2 cellular contexts compared by ENCODE assay signal in the genomic region with DNA sequence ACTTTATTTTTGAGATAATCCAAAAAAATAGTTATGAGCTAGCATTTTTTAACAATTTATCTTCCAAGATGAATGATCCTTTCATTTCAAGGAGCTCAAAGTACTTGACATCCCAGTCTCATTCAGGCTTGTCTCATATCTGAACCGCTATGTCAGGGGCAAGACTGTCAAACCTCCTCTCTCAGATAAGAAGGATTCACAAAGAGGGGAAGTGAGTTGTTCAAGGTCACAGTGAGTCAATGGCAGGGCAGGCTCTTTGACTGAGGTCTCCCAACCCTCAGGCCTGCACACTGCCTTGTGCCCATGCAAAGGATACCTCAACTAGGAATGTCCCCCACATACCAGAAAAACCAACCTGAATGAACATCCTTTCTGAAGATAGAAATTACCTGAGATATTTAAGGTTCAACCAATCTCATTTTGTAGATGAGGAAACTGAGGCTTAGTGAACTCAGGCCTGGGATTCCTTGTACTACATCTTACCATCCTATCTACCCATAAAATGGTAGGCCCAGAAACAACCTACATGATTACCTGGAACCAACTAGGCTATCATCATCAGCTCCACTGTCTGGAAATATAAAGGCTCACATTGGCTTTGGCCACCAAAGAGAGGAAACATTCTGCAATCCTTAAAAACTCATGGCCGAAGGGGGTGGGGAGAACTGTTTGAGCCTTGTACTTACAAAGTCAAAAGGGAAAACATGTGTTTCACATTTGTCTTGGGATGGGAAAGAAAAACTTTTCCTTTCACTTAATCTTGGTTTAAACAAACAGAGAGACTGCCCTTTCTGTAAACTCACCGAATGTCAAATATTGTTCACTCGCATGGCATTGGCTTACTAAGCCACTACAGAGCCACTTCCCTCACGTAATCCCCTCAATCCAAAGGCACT.
TF ChIP-seq lines count a peak whose summit lies in the region.

No MANE protein-coding gene starts in this region.

TF ChIP-seq in GM23338, 12 proteins besides CTCF, POLR2A, EP300 and RAD21 (continued from another document and continues in another):
- TF ChIP-seq, protein P1, sequence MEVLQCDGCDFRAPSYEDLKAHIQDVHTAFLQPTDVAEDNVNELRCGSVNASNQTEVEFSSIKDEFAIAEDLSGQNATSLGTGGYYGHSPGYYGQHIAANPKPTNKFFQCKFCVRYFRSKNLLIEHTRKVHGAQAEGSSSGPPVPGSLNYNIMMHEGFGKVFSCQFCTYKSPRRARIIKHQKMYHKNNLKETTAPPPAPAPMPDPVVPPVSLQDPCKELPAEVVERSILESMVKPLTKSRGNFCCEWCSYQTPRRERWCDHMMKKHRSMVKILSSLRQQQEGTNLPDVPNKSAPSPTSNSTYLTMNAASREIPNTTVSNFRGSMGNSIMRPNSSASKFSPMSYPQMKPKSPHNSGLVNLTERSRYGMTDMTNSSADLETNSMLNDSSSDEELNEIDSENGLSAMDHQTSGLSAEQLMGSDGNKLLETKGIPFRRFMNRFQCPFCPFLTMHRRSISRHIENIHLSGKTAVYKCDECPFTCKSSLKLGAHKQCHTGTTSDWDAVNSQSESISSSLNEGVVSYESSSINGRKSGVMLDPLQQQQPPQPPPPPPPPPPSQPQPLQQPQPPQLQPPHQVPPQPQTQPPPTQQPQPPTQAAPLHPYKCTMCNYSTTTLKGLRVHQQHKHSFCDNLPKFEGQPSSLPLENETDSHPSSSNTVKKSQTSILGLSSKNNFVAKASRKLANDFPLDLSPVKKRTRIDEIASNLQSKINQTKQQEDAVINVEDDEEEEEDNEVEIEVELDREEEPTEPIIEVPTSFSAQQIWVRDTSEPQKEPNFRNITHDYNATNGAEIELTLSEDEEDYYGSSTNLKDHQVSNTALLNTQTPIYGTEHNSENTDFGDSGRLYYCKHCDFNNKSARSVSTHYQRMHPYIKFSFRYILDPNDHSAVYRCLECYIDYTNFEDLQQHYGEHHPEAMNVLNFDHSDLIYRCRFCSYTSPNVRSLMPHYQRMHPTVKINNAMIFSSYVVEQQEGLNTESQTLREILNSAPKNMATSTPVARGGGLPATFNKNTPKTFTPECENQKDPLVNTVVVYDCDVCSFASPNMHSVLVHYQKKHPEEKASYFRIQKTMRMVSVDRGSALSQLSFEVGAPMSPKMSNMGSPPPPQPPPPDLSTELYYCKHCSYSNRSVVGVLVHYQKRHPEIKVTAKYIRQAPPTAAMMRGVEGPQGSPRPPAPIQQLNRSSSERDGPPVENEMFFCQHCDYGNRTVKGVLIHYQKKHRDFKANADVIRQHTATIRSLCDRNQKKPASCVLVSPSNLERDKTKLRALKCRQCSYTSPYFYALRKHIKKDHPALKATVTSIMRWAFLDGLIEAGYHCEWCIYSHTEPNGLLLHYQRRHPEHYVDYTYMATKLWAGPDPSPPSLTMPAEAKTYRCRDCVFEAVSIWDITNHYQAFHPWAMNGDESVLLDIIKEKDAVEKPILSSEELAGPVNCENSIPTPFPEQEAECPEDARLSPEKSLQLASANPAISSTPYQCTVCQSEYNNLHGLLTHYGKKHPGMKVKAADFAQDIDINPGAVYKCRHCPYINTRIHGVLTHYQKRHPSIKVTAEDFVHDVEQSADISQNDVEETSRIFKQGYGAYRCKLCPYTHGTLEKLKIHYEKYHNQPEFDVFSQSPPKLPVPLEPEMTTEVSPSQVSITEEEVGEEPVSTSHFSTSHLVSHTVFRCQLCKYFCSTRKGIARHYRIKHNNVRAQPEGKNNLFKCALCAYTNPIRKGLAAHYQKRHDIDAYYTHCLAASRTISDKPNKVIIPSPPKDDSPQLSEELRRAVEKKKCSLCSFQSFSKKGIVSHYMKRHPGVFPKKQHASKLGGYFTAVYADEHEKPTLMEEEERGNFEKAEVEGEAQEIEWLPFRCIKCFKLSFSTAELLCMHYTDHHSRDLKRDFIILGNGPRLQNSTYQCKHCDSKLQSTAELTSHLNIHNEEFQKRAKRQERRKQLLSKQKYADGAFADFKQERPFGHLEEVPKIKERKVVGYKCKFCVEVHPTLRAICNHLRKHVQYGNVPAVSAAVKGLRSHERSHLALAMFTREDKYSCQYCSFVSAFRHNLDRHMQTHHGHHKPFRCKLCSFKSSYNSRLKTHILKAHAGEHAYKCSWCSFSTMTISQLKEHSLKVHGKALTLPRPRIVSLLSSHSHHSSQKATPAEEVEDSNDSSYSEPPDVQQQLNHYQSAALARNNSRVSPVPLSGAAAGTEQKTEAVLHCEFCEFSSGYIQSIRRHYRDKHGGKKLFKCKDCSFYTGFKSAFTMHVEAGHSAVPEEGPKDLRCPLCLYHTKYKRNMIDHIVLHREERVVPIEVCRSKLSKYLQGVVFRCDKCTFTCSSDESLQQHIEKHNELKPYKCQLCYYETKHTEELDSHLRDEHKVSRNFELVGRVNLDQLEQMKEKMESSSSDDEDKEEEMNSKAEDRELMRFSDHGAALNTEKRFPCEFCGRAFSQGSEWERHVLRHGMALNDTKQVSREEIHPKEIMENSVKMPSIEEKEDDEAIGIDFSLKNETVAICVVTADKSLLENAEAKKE (CRISPR knock-in tag; IDR thresholded peaks at IDR 0.05), result no peak
- TF ChIP-seq ZNF114 (CRISPR knock-in tag; IDR thresholded peaks at IDR 0.05), result no peak
- TF ChIP-seq, protein P2, sequence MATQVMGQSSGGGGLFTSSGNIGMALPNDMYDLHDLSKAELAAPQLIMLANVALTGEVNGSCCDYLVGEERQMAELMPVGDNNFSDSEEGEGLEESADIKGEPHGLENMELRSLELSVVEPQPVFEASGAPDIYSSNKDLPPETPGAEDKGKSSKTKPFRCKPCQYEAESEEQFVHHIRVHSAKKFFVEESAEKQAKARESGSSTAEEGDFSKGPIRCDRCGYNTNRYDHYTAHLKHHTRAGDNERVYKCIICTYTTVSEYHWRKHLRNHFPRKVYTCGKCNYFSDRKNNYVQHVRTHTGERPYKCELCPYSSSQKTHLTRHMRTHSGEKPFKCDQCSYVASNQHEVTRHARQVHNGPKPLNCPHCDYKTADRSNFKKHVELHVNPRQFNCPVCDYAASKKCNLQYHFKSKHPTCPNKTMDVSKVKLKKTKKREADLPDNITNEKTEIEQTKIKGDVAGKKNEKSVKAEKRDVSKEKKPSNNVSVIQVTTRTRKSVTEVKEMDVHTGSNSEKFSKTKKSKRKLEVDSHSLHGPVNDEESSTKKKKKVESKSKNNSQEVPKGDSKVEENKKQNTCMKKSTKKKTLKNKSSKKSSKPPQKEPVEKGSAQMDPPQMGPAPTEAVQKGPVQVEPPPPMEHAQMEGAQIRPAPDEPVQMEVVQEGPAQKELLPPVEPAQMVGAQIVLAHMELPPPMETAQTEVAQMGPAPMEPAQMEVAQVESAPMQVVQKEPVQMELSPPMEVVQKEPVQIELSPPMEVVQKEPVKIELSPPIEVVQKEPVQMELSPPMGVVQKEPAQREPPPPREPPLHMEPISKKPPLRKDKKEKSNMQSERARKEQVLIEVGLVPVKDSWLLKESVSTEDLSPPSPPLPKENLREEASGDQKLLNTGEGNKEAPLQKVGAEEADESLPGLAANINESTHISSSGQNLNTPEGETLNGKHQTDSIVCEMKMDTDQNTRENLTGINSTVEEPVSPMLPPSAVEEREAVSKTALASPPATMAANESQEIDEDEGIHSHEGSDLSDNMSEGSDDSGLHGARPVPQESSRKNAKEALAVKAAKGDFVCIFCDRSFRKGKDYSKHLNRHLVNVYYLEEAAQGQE (IDR thresholded peaks at IDR 0.05; ENCODE audit: unreplicated experiment), result no peak
- TF ChIP-seq EZH2phosphoT487 (IDR thresholded peaks at IDR 0.05; ENCODE audit: unreplicated experiment), result no peak
- no peak for TF ChIP-seq POLR2AphosphoS5 (IDR thresholded peaks at IDR 0.05; ENCODE audit: low read depth)
- TF ChIP-seq NANOG (IDR thresholded peaks at IDR 0.05; ENCODE audit: borderline replicate concordance), result no peak
- TF ChIP-seq JUNB (IDR thresholded peaks at IDR 0.05; ENCODE audit: unreplicated experiment), result no peak
- no peak for TF ChIP-seq EZH2 (IDR thresholded peaks at IDR 0.05; ENCODE audit: low read depth, unreplicated experiment)
- TF ChIP-seq STAT1 (IDR thresholded peaks at IDR 0.05; ENCODE audit: unreplicated experiment), result no peak

TF ChIP-seq in SK-N-SH, 30 proteins besides CTCF, POLR2A, EP300 and RAD21 (continued from another document):
- TF ChIP-seq YY1 (IDR thresholded peaks at IDR 0.05; ENCODE audit: low read depth) (no peak), JUND (IDR thresholded peaks at IDR 0.05) (no peak), TEAD4 (IDR thresholded peaks at IDR 0.05; ENCODE audit: borderline replicate concordance, insufficient read depth) (no peak), NFIC (IDR thresholded peaks at IDR 0.05; ENCODE audit: borderline replicate concordance) (no peak)
- TF ChIP-seq, protein P3, sequence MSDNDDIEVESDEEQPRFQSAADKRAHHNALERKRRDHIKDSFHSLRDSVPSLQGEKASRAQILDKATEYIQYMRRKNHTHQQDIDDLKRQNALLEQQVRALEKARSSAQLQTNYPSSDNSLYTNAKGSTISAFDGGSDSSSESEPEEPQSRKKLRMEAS (IDR thresholded peaks at IDR 0.05; ENCODE audit: low read depth), result no peak
- TF ChIP-seq, protein P4, sequence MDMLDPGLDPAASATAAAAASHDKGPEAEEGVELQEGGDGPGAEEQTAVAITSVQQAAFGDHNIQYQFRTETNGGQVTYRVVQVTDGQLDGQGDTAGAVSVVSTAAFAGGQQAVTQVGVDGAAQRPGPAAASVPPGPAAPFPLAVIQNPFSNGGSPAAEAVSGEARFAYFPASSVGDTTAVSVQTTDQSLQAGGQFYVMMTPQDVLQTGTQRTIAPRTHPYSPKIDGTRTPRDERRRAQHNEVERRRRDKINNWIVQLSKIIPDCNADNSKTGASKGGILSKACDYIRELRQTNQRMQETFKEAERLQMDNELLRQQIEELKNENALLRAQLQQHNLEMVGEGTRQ (IDR thresholded peaks at IDR 0.05; ENCODE audit: borderline replicate concordance, low read depth, low read length), result no peak
TF ChIP-seq in SK-N-SH: peak in this region for 0.
